Comparison of ENCODE assay signal across 1 cellular context in genomic region chr14:99602054-99602787, GRCh38.
A peak's percentile ranks its signal among the peaks of the same experiment; 100 is the strongest.
TF ChIP-seq lines count a peak whose summit lies in the region.

No MANE protein-coding gene starts in this region.

TF ChIP-seq in HEK293, 187 proteins besides CTCF, POLR2A, EP300 and RAD21 (continued from another document):
- no peak for TF ChIP-seq ZNF140 (tag by site-specific recombination; IDR thresholded peaks at IDR 0.05)
- no peak for TF ChIP-seq PBX3 (CRISPR knock-in tag; IDR thresholded peaks at IDR 0.05)
- TF ChIP-seq FEZF1 (tag by site-specific recombination; IDR thresholded peaks at IDR 0.05) = no peak
- peak; percentile 44; the same call in 1 of the 2 replicates for TF ChIP-seq ZFHX2 (tag by site-specific recombination; conservative IDR thresholded peaks at IDR 0.05)
- TF ChIP-seq ZNF202 (tag by site-specific recombination; IDR thresholded peaks at IDR 0.05; ENCODE audit: borderline replicate concordance) = no peak
- no peak for TF ChIP-seq YY2 (tag by site-specific recombination; IDR thresholded peaks at IDR 0.05)
TF ChIP-seq in HEK293: peak in this region for 14.
